ENCODE assay signal across 10 cellular contexts in the genomic region with DNA sequence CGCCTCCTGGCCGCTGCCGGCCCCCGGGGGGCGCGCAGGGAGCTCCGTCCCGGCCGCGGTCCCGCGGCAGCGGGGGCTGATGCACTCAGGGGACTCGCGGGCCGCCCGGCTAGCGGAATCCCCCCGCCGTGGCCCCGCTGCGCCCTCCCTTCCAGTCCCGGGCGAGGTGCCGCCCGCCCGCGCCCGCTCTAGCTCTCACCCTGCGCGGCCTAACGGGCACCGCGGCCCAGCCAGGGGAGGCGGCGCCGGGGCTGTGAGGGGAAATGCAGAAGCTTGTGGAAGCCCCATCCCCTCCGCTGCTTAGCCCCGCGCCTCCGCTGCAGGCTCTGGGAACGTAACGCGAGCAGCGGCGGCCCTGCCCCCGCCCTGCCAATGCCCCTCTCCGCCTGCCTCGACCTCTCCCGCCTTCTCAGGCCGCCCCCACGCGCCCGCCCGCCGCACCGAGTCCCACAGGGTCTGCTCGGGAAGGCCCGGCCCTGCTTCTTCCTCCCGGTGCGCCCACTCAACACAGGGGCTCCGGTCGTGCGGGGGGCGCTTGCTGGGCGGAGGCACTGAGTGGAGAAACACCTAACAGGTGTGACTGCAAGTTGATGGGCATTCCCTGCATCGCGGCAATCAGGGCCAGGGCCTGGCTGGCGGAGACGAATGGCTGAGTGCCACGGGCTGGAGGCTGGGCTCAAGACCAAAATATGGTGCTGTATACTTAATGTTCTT. TPM values are rescaled to one million over a fixed set of nuclear protein-coding genes. Genes with fewer than 3 reads are reported as not detected.
DNase-seq lines count a peak whose midpoint lies in the region; ATAC-seq and TF ChIP-seq lines count a peak whose summit lies in the region.
"Had no signal": no experiment of that assay in that cellular context is flagged by ENCODE, and none has a peak within 500 bp of the region (broad histone marks: within the 10 kb centered on the region; RNA-seq: fewer than 3 reads in every experiment).

No MANE protein-coding gene starts in this region.

- H3K4me3 Mint-ChIP-seq in activated naive CD4-positive, alpha-beta T cell treated with anti-CD3 and anti-CD28 coated beads, Interleukin-2, amount 10 ng/mL, durations not matched to agents 7 days and 5 days, result no peak overlapping the region

- peak; percentile 28 for ATAC-seq in GM18517 (IDR thresholded peaks at IDR 0.05; ENCODE audit: unreplicated experiment)
- peak in 1 of 2 donors; percentile 19 for ATAC-seq in upper lobe of left lung (ENCODE audit: low FRiP score in 2 of 2)
- ATAC-seq in HG02840 (IDR thresholded peaks at IDR 0.05; ENCODE audit: low FRiP score, unreplicated experiment), result no peak
- no peak for ATAC-seq in HG03378 (IDR thresholded peaks at IDR 0.05; ENCODE audit: unreplicated experiment)

- H3K4me1 ChIP-seq in upper lobe of left lung, result peaks cover 17 to 22% (median 19%) of the 10 kb centered on the region in 4 donors

- H3K9me3 Mint-ChIP-seq in activated naive CD4-positive, alpha-beta T cell treated with anti-CD3 and anti-CD28 coated beads, Interleukin-2, amount 10 ng/mL, durations not matched to agents 7 days and 5 days, result no peaks in the 10 kb centered on the region

- no peak overlapping the region for H3K27ac Mint-ChIP-seq in activated naive CD4-positive, alpha-beta T cell treated with anti-CD3 and anti-CD28 coated beads, Interleukin-2, amount 10 ng/mL, durations not matched to agents 7 days and 5 days

- peak; percentile 19 for DNase-seq in HuH-7 (ENCODE audit: low spot score)
- DNase-seq in dermis blood vessel endothelial cell, result peak; percentile 3
- DNase-seq in medulla oblongata (ENCODE audit: extremely low spot score), result peak; percentile 55
- DNase-seq in upper lobe of left lung, result peak in 1 of 2 donors; percentile 84
- no peak for DNase-seq in activated naive CD4-positive, alpha-beta T cell treated with anti-CD3 and anti-CD28 coated beads, Interleukin-2, amount 10 ng/mL, durations not matched to agents 7 days and 5 days

- peaks cover 0 to 20% (median 9%) of the 10 kb centered on the region in 4 donors for H3K27me3 ChIP-seq in upper lobe of left lung

- no peak for TF ChIP-seq CTCF in upper lobe of left lung (IDR thresholded peaks at IDR 0.05)

- H3K36me3 ChIP-seq in upper lobe of left lung, result no peaks in the 10 kb centered on the region

- no peaks in the 10 kb centered on the region for H3K9me3 ChIP-seq in upper lobe of left lung

- no peaks in the 10 kb centered on the region for H3K36me3 Mint-ChIP-seq in activated naive CD4-positive, alpha-beta T cell treated with anti-CD3 and anti-CD28 coated beads, Interleukin-2, amount 10 ng/mL, durations not matched to agents 7 days and 5 days

- peaks cover 47% of the 10 kb centered on the region for H3K27me3 Mint-ChIP-seq in activated naive CD4-positive, alpha-beta T cell treated with anti-CD3 and anti-CD28 coated beads, Interleukin-2, amount 10 ng/mL, durations not matched to agents 7 days and 5 days

- peaks cover 10% of the 10 kb centered on the region for H3K4me1 Mint-ChIP-seq in activated naive CD4-positive, alpha-beta T cell treated with anti-CD3 and anti-CD28 coated beads, Interleukin-2, amount 10 ng/mL, durations not matched to agents 7 days and 5 days

- H3K4me3 ChIP-seq in upper lobe of left lung, result peak overlapping the region in 3 of 4 donors; percentile 39 to 50 (median 43)

- CTCF ChIA-PET in activated naive CD4-positive, alpha-beta T cell treated with anti-CD3 and anti-CD28 coated beads, Interleukin-2, amount 10 ng/mL, durations not matched to agents 7 days and 5 days (lab: Charles Lee), result no interaction called here

- no peak for TF ChIP-seq EP300 in upper lobe of left lung (IDR thresholded peaks at IDR 0.05)

- TF ChIP-seq POLR2A in upper lobe of left lung (IDR thresholded peaks at IDR 0.05), result no peak

- H3K27ac ChIP-seq in upper lobe of left lung, result no peak overlapping the region
- H3K27ac ChIP-seq: HL-60 had no signal

- 2 to 4% methylated on average over 10 to 52 of the region's 71 CpGs for WGBS in upper lobe of left lung, 2 donors

RNA-seq across cellular contexts. Expression of gene TMEM229A, which starts 0.4 kb away (rescaled TPM):
- total RNA-seq in dermis blood vessel endothelial cell, result not detected in 2 replicates
- under 1 TPM in 1 of 6 donors, not detected in 5; 0.14 TPM for total RNA-seq in upper lobe of left lung
- total RNA-seq: dermis microvascular lymphatic vessel endothelial cell had no signal
